In genomic region chr12:53079226-53080117, GRCh38 we compare ENCODE assay signal across 8 cellular contexts. TPM values are rescaled to one million over a fixed set of nuclear protein-coding genes. Genes with fewer than 3 reads are reported as not detected.
DNase-seq lines count a peak whose midpoint lies in the region; ATAC-seq, FAIRE-seq and TF ChIP-seq lines count a peak whose summit lies in the region.

A gene with protein sequence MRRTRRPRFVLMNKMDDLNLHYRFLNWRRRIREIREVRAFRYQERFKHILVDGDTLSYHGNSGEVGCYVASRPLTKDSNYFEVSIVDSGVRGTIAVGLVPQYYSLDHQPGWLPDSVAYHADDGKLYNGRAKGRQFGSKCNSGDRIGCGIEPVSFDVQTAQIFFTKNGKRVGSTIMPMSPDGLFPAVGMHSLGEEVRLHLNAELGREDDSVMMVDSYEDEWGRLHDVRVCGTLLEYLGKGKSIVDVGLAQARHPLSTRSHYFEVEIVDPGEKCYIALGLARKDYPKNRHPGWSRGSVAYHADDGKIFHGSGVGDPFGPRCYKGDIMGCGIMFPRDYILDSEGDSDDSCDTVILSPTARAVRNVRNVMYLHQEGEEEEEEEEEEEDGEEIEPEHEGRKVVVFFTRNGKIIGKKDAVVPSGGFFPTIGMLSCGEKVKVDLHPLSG (minus strand): TSS chr12:53079390. CDS start chr12:53079333, 57 bp downstream.

- no peak for TF ChIP-seq CTCF in AG04449 (IDR thresholded peaks at IDR 0.05; ENCODE audit: insufficient read depth, low read length, missing control alignments)
- TF ChIP-seq CTCF in WI38 (IDR thresholded peaks at IDR 0.05; ENCODE audit: low read depth, low read length), result no peak
- TF ChIP-seq CTCF in bronchial epithelial cell (IDR thresholded peaks at IDR 0.05; ENCODE audit: insufficient read depth, low read length, severe bottlenecking), result no peak
- peak in 3 of 11 experiments; percentile 0 to 33 (median 30) for TF ChIP-seq CTCF in spleen (IDR thresholded peaks at IDR 0.05 in 8 of 11, conservative IDR thresholded peaks at IDR 0.05 in 3 of 11)

- intact Hi-C loops in spleen (cut with DNase I; ENCODE audit: low total_unique reads), result loop anchor here (10.0 kb wide), 1 partner anchor 125 kb away; the partner anchor contains the start of gene ITGB7

- peaks cover 5 to 6% (median 5%) of the 10 kb centered on the region in 3 donors for H3K27me3 Mint-ChIP-seq in immature natural killer cell (ENCODE audit: low read depth in 3 of 3)

- DNase-seq in AG04449 (ENCODE audit: low read depth, low spot score) (peak; percentile 80), NCI-H2227 treated with DMSO at 0.1 percent for 48 hours (lab: John Stamatoyannopoulos, UW) (peak; percentile 89), bronchial epithelial cell (ENCODE audit: low read depth) (peak; percentile 77), immature natural killer cell (peak; percentile 97 to 99 (median 98)), spleen (peak; percentile 98)

- no peak for FAIRE-seq in bronchial epithelial cell (lab: Jason Lieb, UNC)

- H3K36me3 ChIP-seq in bronchial epithelial cell (ENCODE audit: control insufficient read depth, insufficient read depth, low read length) (peaks cover 15% of the 10 kb centered on the region), spleen (peaks cover 0 to 33% (median 24%) of the 10 kb centered on the region in 6 donors)

- H3K9me3 ChIP-seq in spleen, result peaks cover 0 to under 1% (median 0%) of the 10 kb centered on the region in 8 donors

- H3K36me3 Mint-ChIP-seq in immature natural killer cell, result peaks cover 7 to 11% (median 8%) of the 10 kb centered on the region in 3 donors

- POLR2A ChIA-PET in AG04449 (lab: Yijun Ruan, JAX), result interaction anchor here (0.8 to 5.2 kb wide), 16 partner anchors 8 to 218 kb away, joined by 3 to 86 read pairs (median 6); partner anchors contain the start of genes CSAD, IGFBP6, PFDN5 and SOAT2

- H3K4me3 ChIP-seq in AG04449 (ENCODE audit: low read depth, low read length) (peak within 1 kb of the TSS; percentile 76), WI38 (ENCODE audit: low read depth, low read length) (peak within 1 kb of the TSS; percentile 79), bronchial epithelial cell (ENCODE audit: low read depth, low read length) (peak within 1 kb of the TSS; percentile 56), spleen (peak within 1 kb of the TSS; percentile 67 to 85 (median 77))

- WGBS in spleen, 5 donors, result 3 to 9% (median 4%) methylated on average over 36 to 67 of the region's 67 CpGs

- CTCF ChIA-PET in AG04449 (lab: Yijun Ruan, JAX), result interaction anchor here (0.6 to 28.9 kb wide), 10 partner anchors 9 to 118 kb away, joined by 3 to 655 read pairs (median 6); partner anchors contain the start of genes IGFBP6, SOAT2 and TNS2

- H3K9me3 Mint-ChIP-seq in immature natural killer cell, result no peaks in the 10 kb centered on the region

- peak; percentile 99 for ATAC-seq in GM18907 (IDR thresholded peaks at IDR 0.05; ENCODE audit: unreplicated experiment)
- ATAC-seq in HG03159 (IDR thresholded peaks at IDR 0.05; ENCODE audit: unreplicated experiment), result peak; percentile 97

- peaks cover 35 to 52% of the 10 kb centered on the region in 2 donors for H3K4me1 Mint-ChIP-seq in immature natural killer cell

- peak within 1 kb of the TSS; percentile 88 to 98 (median 94) for H3K4me3 Mint-ChIP-seq in immature natural killer cell

- peak within 1 kb of the TSS; percentile 86 to 96 (median 92) for H3K27ac Mint-ChIP-seq in immature natural killer cell

- H3K27ac ChIP-seq in spleen, result peak within 1 kb of the TSS; percentile 76 to 95 (median 92)

- TF ChIP-seq POLR2A in spleen (IDR thresholded peaks at IDR 0.05), result peak; percentile 22 to 86 (median 84)

- H3K27me3 ChIP-seq in bronchial epithelial cell (ENCODE audit: control insufficient read depth, insufficient read depth, low read length), result no peaks in the 10 kb centered on the region
- no peaks in the 10 kb centered on the region for H3K27me3 ChIP-seq in spleen (replicated peaks in 1 of 7)

- H3K4me1 ChIP-seq in spleen, result peaks cover 7 to 58% (median 36%) of the 10 kb centered on the region in 6 donors

RNA-seq across cellular contexts. Expression of the gene that starts here (rescaled TPM):
- total RNA-seq in bronchial epithelial cell, result 18.7 and 25.9 TPM in 2 replicates
- 10 to 100 TPM; 35.6 to 70.4 (median 59.6) TPM for polyA plus RNA-seq in immature natural killer cell
- 10 to 100 TPM; 29.2 to 44.5 (median 36.4) TPM for total RNA-seq in spleen
- polyA plus RNA-seq in spleen, result 10 to 100 TPM; 10.8 to 31.0 (median 15.9) TPM

Comparison
In these comparisons a context has a peak if more than half of its experiments do, and no peak if none do; other contexts are left out.
1. Peak in every context shown above with its lines: DNase-seq, ATAC-seq, H3K4me3 ChIP-seq and H3K27ac ChIP-seq.